ENCODE assay signal across 27 cellular contexts in genomic region chr7:2010551-2011265, GRCh38.
A peak's percentile ranks its signal among the peaks of the same experiment; 100 is the strongest.
DNase-seq lines count a peak whose midpoint lies in the region; ATAC-seq, FAIRE-seq and TF ChIP-seq lines count a peak whose summit lies in the region.
"Had no signal": no experiment of that assay in that cellular context is flagged by ENCODE, and none has a peak within 500 bp of the region (broad histone marks: within the 10 kb centered on the region; RNA-seq: fewer than 3 reads in every experiment).

No MANE protein-coding gene starts in this region.

- intact Hi-C loops in Right ventricle myocardium superior (cut with DNase I): no loop called here
- intact Hi-C loops in mucosa of descending colon (cut with DNase I, micrococcal nuclease): no loop called here
- intact Hi-C loops in MCF 10A (cut with micrococcal nuclease): no loop called here

- no TSS peak for BruUV-seq in MCF 10A (replicated peaks; lab: Mats Ljungman, UMichigan)

- no peaks in the 10 kb centered on the region for H3K27me3 Mint-ChIP-seq in MCF 10A (ENCODE audit: insufficient read depth, unreplicated experiment)
- no peaks in the 10 kb centered on the region for H3K27me3 Mint-ChIP-seq in activated CD4-positive, alpha-beta memory T cell treated with anti-CD3 and anti-CD28 coated beads, Interleukin-2, amount 10 ng/mL, durations not matched to agents 7 days and 5 days
- H3K27me3 Mint-ChIP-seq: activated naive CD8-positive, alpha-beta T cell treated with anti-CD3 and anti-CD28 coated beads, Interleukin-2, amount 50 U/mL, for 24 hours; CD4-positive, alpha-beta memory T cell; T-cell had no signal

- H3K4me3 Mint-ChIP-seq in MCF 10A (ENCODE audit: unreplicated experiment): no peak overlapping the region
- no peak overlapping the region for H3K4me3 Mint-ChIP-seq in activated CD4-positive, alpha-beta memory T cell treated with anti-CD3 and anti-CD28 coated beads, Interleukin-2, amount 10 ng/mL, durations not matched to agents 7 days and 5 days
- H3K4me3 Mint-ChIP-seq: activated naive CD8-positive, alpha-beta T cell treated with anti-CD3 and anti-CD28 coated beads, Interleukin-2, amount 50 U/mL, for 24 hours; CD4-positive, alpha-beta memory T cell; HFFc6; T-cell had no signal

- ATAC-seq in Right ventricle myocardium superior (ENCODE audit: poor library complexity) (no peak), mucosa of descending colon (no peak), HG03432 (IDR thresholded peaks at IDR 0.05; ENCODE audit: unreplicated experiment) (no peak), GM18505 (IDR thresholded peaks at IDR 0.05; ENCODE audit: unreplicated experiment) (no peak)
- ATAC-seq: body of pancreas, gastroesophageal sphincter, T-cell had no signal

- H3K36me3 ChIP-seq in mucosa of descending colon (ENCODE audit: low read depth): no peaks in the 10 kb centered on the region
- H3K36me3 ChIP-seq: colonic mucosa had no signal

- peak; percentile 3 for DNase-seq in 8988T
- peak; percentile 7 for DNase-seq in D721Med (ENCODE audit: insufficient read length, low spot score)
- DNase-seq in Right ventricle myocardium superior: peak; percentile 29
- peak in 2 of 3 donors; percentile 10 to 29 for DNase-seq in mucosa of descending colon
- DNase-seq in MCF 10A (ENCODE audit: unreplicated experiment): no peak
- DNase-seq in activated CD4-positive, alpha-beta memory T cell treated with anti-CD3 and anti-CD28 coated beads, Interleukin-2, amount 10 ng/mL, durations not matched to agents 7 days and 5 days: no peak
- DNase-seq: activated naive CD8-positive, alpha-beta T cell treated with anti-CD3 and anti-CD28 coated beads, Interleukin-2, amount 50 U/mL, for 24 hours; CD4-positive, alpha-beta memory T cell; colonic mucosa; DMS53; HFFc6; mesenchymal stem cell; NCI-H1048; NCI-H187; NCI-H774; SHP77; small intestine; stimulated activated CD4-positive, alpha-beta T cell treated with anti-CD3 and anti-CD28 coated beads, Interleukin-4, amount 100 ng/mL, for 24 hours; stimulated activated naive CD4-positive, alpha-beta T cell treated with Interleukin-2 at 50 U/mL for 16 hours; T-cell had no signal

- TF ChIP-seq CTCF in D721Med (IDR thresholded peaks at IDR 0.05; ENCODE audit: insufficient read depth, missing control alignments): no peak
- TF ChIP-seq CTCF in mucosa of descending colon (IDR thresholded peaks at IDR 0.05): no peak
- TF ChIP-seq CTCF in MCF 10A (IDR thresholded peaks at IDR 0.05; ENCODE audit: unreplicated experiment): no peak

- POLR2A ChIA-PET in MCF 10A (lab: Yijun Ruan, JAX): no interaction called here
- POLR2A ChIA-PET in activated CD4-positive, alpha-beta memory T cell treated with anti-CD3 and anti-CD28 coated beads, Interleukin-2, amount 10 ng/mL, durations not matched to agents 7 days and 5 days (lab: Charles Lee): no interaction called here

- CTCF ChIA-PET in MCF 10A (lab: Yijun Ruan, JAX): no interaction called here
- CTCF ChIA-PET in activated CD4-positive, alpha-beta memory T cell treated with anti-CD3 and anti-CD28 coated beads, Interleukin-2, amount 10 ng/mL, durations not matched to agents 7 days and 5 days (lab: Charles Lee): no interaction called here

- H3K9me3 Mint-ChIP-seq in MCF 10A (ENCODE audit: unreplicated experiment): no peaks in the 10 kb centered on the region
- H3K9me3 Mint-ChIP-seq in activated CD4-positive, alpha-beta memory T cell treated with anti-CD3 and anti-CD28 coated beads, Interleukin-2, amount 10 ng/mL, durations not matched to agents 7 days and 5 days: no peaks in the 10 kb centered on the region
- H3K9me3 Mint-ChIP-seq: activated naive CD8-positive, alpha-beta T cell treated with anti-CD3 and anti-CD28 coated beads, Interleukin-2, amount 50 U/mL, for 24 hours; CD4-positive, alpha-beta memory T cell; HFFc6; T-cell had no signal

- H3K4me3 ChIP-seq in mucosa of descending colon: no peak overlapping the region
- H3K4me3 ChIP-seq: body of pancreas, colonic mucosa, esophagus muscularis mucosa, gastroesophageal sphincter had no signal

- no peak overlapping the region for H3K27ac Mint-ChIP-seq in MCF 10A (ENCODE audit: low read depth, unreplicated experiment)
- H3K27ac Mint-ChIP-seq in activated CD4-positive, alpha-beta memory T cell treated with anti-CD3 and anti-CD28 coated beads, Interleukin-2, amount 10 ng/mL, durations not matched to agents 7 days and 5 days: no peak overlapping the region
- H3K27ac Mint-ChIP-seq: activated naive CD8-positive, alpha-beta T cell treated with anti-CD3 and anti-CD28 coated beads, Interleukin-2, amount 50 U/mL, for 24 hours; HFFc6; T-cell had no signal

- no peaks in the 10 kb centered on the region for H3K4me1 ChIP-seq in mucosa of descending colon (ENCODE audit: low read depth)
- H3K4me1 ChIP-seq: body of pancreas, colonic mucosa, parathyroid adenoma had no signal

- no peaks in the 10 kb centered on the region for H3K9me3 ChIP-seq in mucosa of descending colon
- H3K9me3 ChIP-seq: body of pancreas, colonic mucosa, esophagus muscularis mucosa, gastroesophageal sphincter had no signal

- peaks cover 4% of the 10 kb centered on the region for H3K36me3 Mint-ChIP-seq in MCF 10A (ENCODE audit: insufficient read depth, unreplicated experiment)
- no peaks in the 10 kb centered on the region for H3K36me3 Mint-ChIP-seq in activated CD4-positive, alpha-beta memory T cell treated with anti-CD3 and anti-CD28 coated beads, Interleukin-2, amount 10 ng/mL, durations not matched to agents 7 days and 5 days (ENCODE audit: low read depth)

- no peak for TF ChIP-seq POLR2A in GM18505 (IDR thresholded peaks at IDR 0.05; ENCODE audit: borderline replicate concordance, extremely low read depth, insufficient read depth, insufficient read length)

- no peak for FAIRE-seq in D721Med (lab: Jason Lieb, UNC)
- FAIRE-seq: small intestine, TTC549 had no signal

- H3K4me1 Mint-ChIP-seq in MCF 10A (ENCODE audit: insufficient read depth, unreplicated experiment): no peaks in the 10 kb centered on the region
- H3K4me1 Mint-ChIP-seq in activated CD4-positive, alpha-beta memory T cell treated with anti-CD3 and anti-CD28 coated beads, Interleukin-2, amount 10 ng/mL, durations not matched to agents 7 days and 5 days: no peaks in the 10 kb centered on the region

Comparison
In these comparisons a context has a peak if more than half of its experiments do, and no peak if none do; other contexts are left out.
1. DNase-seq: peak in 8988T (single experiment), D721Med (single experiment), Right ventricle myocardium superior (single experiment) and mucosa of descending colon (2 of 3); none in MCF 10A (single experiment) and activated CD4-positive, alpha-beta memory T cell treated with anti-CD3 and anti-CD28 coated beads, Interleukin-2, amount 10 ng/mL, durations not matched to agents 7 days and 5 days (single experiment).